ENCODE assay signal across 8 cellular contexts in genomic region chrX:19863237-19864223, GRCh38. TPM values are rescaled to one million over a fixed set of nuclear protein-coding genes. Genes with fewer than 3 reads are reported as not detected.
DNase-seq lines count a peak whose midpoint lies in the region; ATAC-seq and TF ChIP-seq lines count a peak whose summit lies in the region.

No MANE protein-coding gene starts in this region.

- DNase-seq in stimulated activated naive CD8-positive, alpha-beta T cell treated with anti-CD3 and anti-CD28 coated beads, Interleukin-15, Interleukin-2, amounts not matched to agents 100 U/mL and 50 U/mL, for 24 hours: no peak
- DNase-seq in activated T-helper 1 cell treated with anti-CD3 and anti-CD28 coated beads, Interleukin-12 subunit alpha, Interleukin-12 subunit beta, Interleukin-2, Interleukin-4 antibody, amounts not matched to agents 30 ng/mL and 10 ng/mL and 1 ng/mL, durations not matched to agents 14 hours and 24 hours and 36 hours (ENCODE audit: low spot score): no peak
- DNase-seq in MM.1S (no peak), dedifferentiated amniotic fluid mesenchymal stem cell (ENCODE audit: extremely low spot score) (no peak), NCI-H1417 (lab: John Stamatoyannopoulos, UW) (no peak), NCI-H82 treated with DMSO at 0.1 percent for 48 hours (lab: John Stamatoyannopoulos, UW; ENCODE audit: unreplicated experiment) (no peak)

- no peak for TF ChIP-seq CTCF in MM.1S (IDR thresholded peaks at IDR 0.05; ENCODE audit: low read length)

- no peaks in the 10 kb centered on the region for H3K9me3 Mint-ChIP-seq in stimulated activated naive CD8-positive, alpha-beta T cell treated with anti-CD3 and anti-CD28 coated beads, Interleukin-15, Interleukin-2, amounts not matched to agents 100 ng/mL and 50 ng/mL, for 24 hours
- H3K9me3 Mint-ChIP-seq in activated T-helper 1 cell treated with anti-CD3 and anti-CD28 coated beads, Interleukin-12 subunit alpha, Interleukin-12 subunit beta, Interleukin-2, Interleukin-4 antibody, amounts not matched to agents 30 ng/mL and 10 ng/mL and 1 ng/mL, durations not matched to agents 14 hours and 24 hours and 36 hours: no peaks in the 10 kb centered on the region

- ATAC-seq in stimulated activated naive CD8-positive, alpha-beta T cell treated with anti-CD3 and anti-CD28 coated beads, Interleukin-15, Interleukin-2, amounts not matched to agents 100 U/mL and 50 U/mL, for 24 hours: no peak
- ATAC-seq in HG03095 (IDR thresholded peaks at IDR 0.05; ENCODE audit: unreplicated experiment): peak; percentile 53

- peaks cover 30% of the 10 kb centered on the region for H3K4me1 ChIP-seq in MM.1S (ENCODE audit: low read length)

- H3K27me3 ChIP-seq in MM.1S (replicated peaks; ENCODE audit: insufficient read depth, low read length): no peaks in the 10 kb centered on the region

- intact Hi-C loops in activated T-helper 1 cell treated with anti-CD3 and anti-CD28 coated beads, Interleukin-12 subunit alpha, Interleukin-12 subunit beta, Interleukin-2, Interleukin-4 antibody, amounts not matched to agents 30 ng/mL and 10 ng/mL and 1 ng/mL, durations not matched to agents 14 hours and 24 hours and 36 hours (cut with micrococcal nuclease): no loop called here

- peaks cover 10% of the 10 kb centered on the region for H3K36me3 Mint-ChIP-seq in stimulated activated naive CD8-positive, alpha-beta T cell treated with anti-CD3 and anti-CD28 coated beads, Interleukin-15, Interleukin-2, amounts not matched to agents 100 ng/mL and 50 ng/mL, for 24 hours (ENCODE audit: low read depth)
- peaks cover 12% of the 10 kb centered on the region for H3K36me3 Mint-ChIP-seq in activated T-helper 1 cell treated with anti-CD3 and anti-CD28 coated beads, Interleukin-12 subunit alpha, Interleukin-12 subunit beta, Interleukin-2, Interleukin-4 antibody, amounts not matched to agents 30 ng/mL and 10 ng/mL and 1 ng/mL, durations not matched to agents 14 hours and 24 hours and 36 hours (ENCODE audit: low read depth)

- no peak overlapping the region for H3K4me3 ChIP-seq in MM.1S (ENCODE audit: low read length)

- no peak overlapping the region for H3K4me3 Mint-ChIP-seq in stimulated activated naive CD8-positive, alpha-beta T cell treated with anti-CD3 and anti-CD28 coated beads, Interleukin-15, Interleukin-2, amounts not matched to agents 100 ng/mL and 50 ng/mL, for 24 hours
- H3K4me3 Mint-ChIP-seq in activated T-helper 1 cell treated with anti-CD3 and anti-CD28 coated beads, Interleukin-12 subunit alpha, Interleukin-12 subunit beta, Interleukin-2, Interleukin-4 antibody, amounts not matched to agents 30 ng/mL and 10 ng/mL and 1 ng/mL, durations not matched to agents 14 hours and 24 hours and 36 hours: no peak overlapping the region

- H2AFZ ChIP-seq in MM.1S (ENCODE audit: low read length): no peak overlapping the region

- H3K9me3 ChIP-seq in MM.1S (replicated peaks; ENCODE audit: insufficient read depth, low read length): no peaks in the 10 kb centered on the region

- no peaks in the 10 kb centered on the region for H3K27me3 Mint-ChIP-seq in stimulated activated naive CD8-positive, alpha-beta T cell treated with anti-CD3 and anti-CD28 coated beads, Interleukin-15, Interleukin-2, amounts not matched to agents 100 ng/mL and 50 ng/mL, for 24 hours
- H3K27me3 Mint-ChIP-seq in activated T-helper 1 cell treated with anti-CD3 and anti-CD28 coated beads, Interleukin-12 subunit alpha, Interleukin-12 subunit beta, Interleukin-2, Interleukin-4 antibody, amounts not matched to agents 30 ng/mL and 10 ng/mL and 1 ng/mL, durations not matched to agents 14 hours and 24 hours and 36 hours (ENCODE audit: insufficient read depth): no peaks in the 10 kb centered on the region

- H3K27ac ChIP-seq in MM.1S (ENCODE audit: low read length): no peak overlapping the region

- no peak overlapping the region for H3K9ac ChIP-seq in MM.1S (ENCODE audit: low read length)

- H3K27ac Mint-ChIP-seq in stimulated activated naive CD8-positive, alpha-beta T cell treated with anti-CD3 and anti-CD28 coated beads, Interleukin-15, Interleukin-2, amounts not matched to agents 100 ng/mL and 50 ng/mL, for 24 hours: peak overlapping the region; percentile 36
- H3K27ac Mint-ChIP-seq in activated T-helper 1 cell treated with anti-CD3 and anti-CD28 coated beads, Interleukin-12 subunit alpha, Interleukin-12 subunit beta, Interleukin-2, Interleukin-4 antibody, amounts not matched to agents 30 ng/mL and 10 ng/mL and 1 ng/mL, durations not matched to agents 14 hours and 24 hours and 36 hours: peak overlapping the region; percentile 31

- H3F3A ChIP-seq in MM.1S (ENCODE audit: insufficient read depth, low read length): no peaks in the 10 kb centered on the region

- H3K9me2 ChIP-seq in MM.1S (replicated peaks; ENCODE audit: insufficient read depth, low read length): no peaks in the 10 kb centered on the region

- H3K36me3 ChIP-seq in MM.1S (replicated peaks; ENCODE audit: insufficient read depth, low read length): no peaks in the 10 kb centered on the region

- no peaks in the 10 kb centered on the region for H4K20me1 ChIP-seq in MM.1S (ENCODE audit: insufficient read depth, low read length)

- peaks cover 27% of the 10 kb centered on the region for H3K79me2 ChIP-seq in MM.1S (ENCODE audit: low read length)

- no peak overlapping the region for H3K4me2 ChIP-seq in MM.1S (ENCODE audit: low read depth, low read length)

- peaks cover 71% of the 10 kb centered on the region for H3K4me1 Mint-ChIP-seq in stimulated activated naive CD8-positive, alpha-beta T cell treated with anti-CD3 and anti-CD28 coated beads, Interleukin-15, Interleukin-2, amounts not matched to agents 100 ng/mL and 50 ng/mL, for 24 hours (ENCODE audit: low read depth)
- peaks cover 45% of the 10 kb centered on the region for H3K4me1 Mint-ChIP-seq in activated T-helper 1 cell treated with anti-CD3 and anti-CD28 coated beads, Interleukin-12 subunit alpha, Interleukin-12 subunit beta, Interleukin-2, Interleukin-4 antibody, amounts not matched to agents 30 ng/mL and 10 ng/mL and 1 ng/mL, durations not matched to agents 14 hours and 24 hours and 36 hours (ENCODE audit: low read depth)

RNA-seq across cellular contexts. Expression of gene SH3KBP1, which starts 23.9 kb away (rescaled TPM):
- total RNA-seq in activated T-helper 1 cell treated with anti-CD3 and anti-CD28 coated beads, Interleukin-12 subunit alpha, Interleukin-12 subunit beta, Interleukin-2, Interleukin-4 antibody, amounts not matched to agents 30 ng/mL and 10 ng/mL and 1 ng/mL, durations not matched to agents 14 hours and 24 hours and 36 hours: 69.1 and 73.9 TPM in 2 replicates
